ENCODE assay signal across 8 cellular contexts in the genomic region with DNA sequence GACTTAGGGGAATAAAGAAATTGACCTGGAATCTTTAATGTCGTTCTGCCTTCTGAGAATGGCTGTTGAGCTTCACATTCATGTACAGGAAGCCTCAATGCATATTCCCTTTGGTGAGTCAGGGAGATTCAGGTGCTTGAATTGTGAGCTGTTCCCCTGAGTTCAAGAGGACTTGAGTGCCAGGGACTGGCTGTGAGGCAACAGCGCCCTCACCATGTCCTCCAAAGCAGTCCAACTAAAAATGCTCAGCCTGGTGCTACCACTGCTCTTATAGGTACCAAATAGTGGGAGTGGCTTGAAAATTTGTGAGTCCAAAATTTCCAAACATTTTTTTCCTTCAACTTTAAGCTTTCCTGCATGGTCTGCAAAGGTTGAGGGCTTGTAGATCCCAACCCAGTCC. TPM values are rescaled to one million over a fixed set of nuclear protein-coding genes. Genes with fewer than 3 reads are reported as not detected.
DNase-seq lines count a peak whose midpoint lies in the region; ATAC-seq and TF ChIP-seq lines count a peak whose summit lies in the region.

No MANE protein-coding gene starts in this region.

- H3K36me3 ChIP-seq in upper lobe of left lung = peaks cover 8 to 89% (median 32%) of the 10 kb centered on the region in 4 donors

- TF ChIP-seq POLR2A in upper lobe of left lung (IDR thresholded peaks at IDR 0.05) = no peak

- H3K4me3 ChIP-seq in upper lobe of left lung = no peak overlapping the region

- 61 to 78% methylated on average over 2 of the region's 2 CpGs for WGBS in upper lobe of left lung, 2 donors

- H3K4me1 ChIP-seq in upper lobe of left lung = no peaks in the 10 kb centered on the region

- no peak overlapping the region for H3K27ac ChIP-seq in upper lobe of left lung

- DNase-seq in left ventricle myocardium superior (no peak), Right ventricle myocardium inferior (ENCODE audit: missing footprints) (no peak), NCI-H460 (ENCODE audit: extremely low read depth, low read depth) (peak; percentile 31), dermis blood vessel endothelial cell (peak; percentile 67), upper lobe of left lung (peak in 1 of 2 donors; percentile 75), nucleus accumbens (lab: John Stamatoyannopoulos, UW) (no peak)

- ATAC-seq in left ventricle myocardium superior = peak; percentile 42
- ATAC-seq in Right ventricle myocardium inferior = no peak
- ATAC-seq in upper lobe of left lung (ENCODE audit: low FRiP score in 2 of 2) = peak; percentile 49 to 85
- no peak for ATAC-seq in HG03432 (IDR thresholded peaks at IDR 0.05; ENCODE audit: unreplicated experiment)
- ATAC-seq in HG02938 (IDR thresholded peaks at IDR 0.05; ENCODE audit: unreplicated experiment) = no peak

- no peaks in the 10 kb centered on the region for H3K27me3 ChIP-seq in upper lobe of left lung

- intact Hi-C loops in left ventricle myocardium superior (cut with micrococcal nuclease) = no loop called here
- intact Hi-C loops in Right ventricle myocardium inferior (cut with DNase I) = no loop called here

- TF ChIP-seq EP300 in upper lobe of left lung (IDR thresholded peaks at IDR 0.05) = no peak

- H3K9me3 ChIP-seq in upper lobe of left lung = no peaks in the 10 kb centered on the region

- TF ChIP-seq CTCF in upper lobe of left lung (IDR thresholded peaks at IDR 0.05) = peak in 3 of 6 experiments; percentile 11 to 36 (median 28)

RNA-seq across cellular contexts. Expression of a gene that starts 54.1 kb away (rescaled TPM):
- total RNA-seq in left ventricle myocardium superior (9.0 TPM), Right ventricle myocardium inferior (8.5 TPM), dermis blood vessel endothelial cell (38.6 and 59.1 TPM in 2 replicates), upper lobe of left lung (10 to 100 TPM in 4 of 6 donors, 1 to 10 TPM in 2; 9.8 to 25.1 (median 14.2) TPM)
- 61.4 and 75.9 TPM in 2 replicates for total RNA-seq in NCI-H460 (2014; rRNA removed; shearing (Covaris generic))
- 26.9 and 29.6 TPM in 2 replicates for polyA plus RNA-seq in NCI-H460 (2014; cell fraction: nucleus; rRNA removed)

Comparison
In these comparisons a context has a peak if more than half of its experiments do, and no peak if none do; other contexts are left out.
1. ATAC-seq: peak in left ventricle myocardium superior (single experiment) and upper lobe of left lung (2 of 2); none in Right ventricle myocardium inferior (single experiment), HG03432 (single experiment) and HG02938 (single experiment).
2. DNase-seq: peak in NCI-H460 (single experiment) and dermis blood vessel endothelial cell (single experiment); none in left ventricle myocardium superior (single experiment), Right ventricle myocardium inferior (single experiment) and nucleus accumbens (0 of 56).